ENCODE assay signal across 1 cellular context in genomic region chr2:74462054-74462785, GRCh38.
TF ChIP-seq lines count a peak whose summit lies in the region.

No MANE protein-coding gene starts in this region.

TF ChIP-seq in HepG2, 621 proteins besides CTCF, POLR2A, EP300 and RAD21:
- no peak for TF ChIP-seq ZNF850 (CRISPR knock-in tag; conservative IDR thresholded peaks at IDR 0.05)
- no peak for TF ChIP-seq ZNF879 (CRISPR knock-in tag; IDR thresholded peaks at IDR 0.05)
- TF ChIP-seq ZNF451 (CRISPR knock-in tag; IDR thresholded peaks at IDR 0.05) = no peak
- no peak for TF ChIP-seq ERF (CRISPR knock-in tag; IDR thresholded peaks at IDR 0.05)
- TF ChIP-seq PLSCR1 (CRISPR knock-in tag; IDR thresholded peaks at IDR 0.05; ENCODE audit: borderline replicate concordance) = no peak
- TF ChIP-seq ZBTB33 (CRISPR knock-in tag; IDR thresholded peaks at IDR 0.05) = no peak
- peak; percentile 62 for TF ChIP-seq AGO2 (optimal IDR thresholded peaks at IDR 0.05; ENCODE audit: low read depth, low read length)
- TF ChIP-seq ZNF781 (CRISPR knock-in tag; IDR thresholded peaks at IDR 0.05; ENCODE audit: borderline replicate concordance, not compliant biosample characterization) = no peak
- no peak for TF ChIP-seq ZNF761 (CRISPR knock-in tag; conservative IDR thresholded peaks at IDR 0.05)
- TF ChIP-seq ZNF747 (CRISPR knock-in tag; IDR thresholded peaks at IDR 0.05; ENCODE audit: borderline replicate concordance) = 0 out of 2 replicates have a peak, but pooled peaks have one; percentile 60
- TF ChIP-seq PPARG (CRISPR knock-in tag; conservative IDR thresholded peaks at IDR 0.05) = no peak
- no peak for TF ChIP-seq ZBTB40 (IDR thresholded peaks at IDR 0.05)
- no peak for TF ChIP-seq ZBTB40 (CRISPR knock-in tag; IDR thresholded peaks at IDR 0.05)
- TF ChIP-seq ZKSCAN5 (CRISPR knock-in tag; IDR thresholded peaks at IDR 0.05) = no peak
